Comparison of ENCODE assay signal across 9 cellular contexts in genomic region chr10:126972622-126973414, GRCh38.
DNase-seq lines count a peak whose midpoint lies in the region; ATAC-seq and TF ChIP-seq lines count a peak whose summit lies in the region.
"Had no signal": no experiment of that assay in that cellular context is flagged by ENCODE, and none has a peak within 500 bp of the region (broad histone marks: within the 10 kb centered on the region; RNA-seq: fewer than 3 reads in every experiment).

No MANE protein-coding gene starts in this region.

- H3K36me3 Mint-ChIP-seq in activated CD4-positive, alpha-beta T cell treated with anti-CD3 and anti-CD28 coated beads for 36 hours (ENCODE audit: low read depth), result no peaks in the 10 kb centered on the region

- TF ChIP-seq CTCF in RWPE1 (conservative IDR thresholded peaks at IDR 0.05; ENCODE audit: low read depth) (no peak), fibroblast of mammary gland (conservative IDR thresholded peaks at IDR 0.05; ENCODE audit: control insufficient read depth, insufficient read depth, low read depth, low read length) (no peak), psoas muscle (IDR thresholded peaks at IDR 0.05) (no peak)

- no peak for ATAC-seq in activated CD4-positive, alpha-beta T cell treated with anti-CD3 and anti-CD28 coated beads for 36 hours
- no peak for ATAC-seq in psoas muscle
- ATAC-seq: Panc1 had no signal

- no peak overlapping the region for H3K4me3 Mint-ChIP-seq in activated CD4-positive, alpha-beta T cell treated with anti-CD3 and anti-CD28 coated beads for 36 hours

- H3K27me3 ChIP-seq in psoas muscle (ENCODE audit: insufficient read depth in 3 of 3, low read length in 2 of 3), result no peaks in the 10 kb centered on the region

- intact Hi-C loops in activated CD4-positive, alpha-beta T cell treated with anti-CD3 and anti-CD28 coated beads for 36 hours (cut with DNase I, micrococcal nuclease), result no loop called here
- intact Hi-C loops in psoas muscle (cut with DNase I), result no loop called here

- no peaks in the 10 kb centered on the region for H3K4me1 ChIP-seq in psoas muscle

- no peak overlapping the region for H3K27ac ChIP-seq in RWPE1
- no peak overlapping the region for H3K27ac ChIP-seq in psoas muscle

- H3K27ac Mint-ChIP-seq in activated CD4-positive, alpha-beta T cell treated with anti-CD3 and anti-CD28 coated beads for 36 hours, result no peak overlapping the region

- 60 to 73% (median 66%) methylated on average over 11 of the region's 11 CpGs for WGBS in psoas muscle, 3 donors

- H3K4me1 Mint-ChIP-seq in activated CD4-positive, alpha-beta T cell treated with anti-CD3 and anti-CD28 coated beads for 36 hours, result no peaks in the 10 kb centered on the region

- no peaks in the 10 kb centered on the region for H3K9me3 ChIP-seq in psoas muscle

- H3K4me3 ChIP-seq in fibroblast of mammary gland (ENCODE audit: control insufficient read depth, low read depth, low read length), result no peak overlapping the region
- H3K4me3 ChIP-seq in psoas muscle, result no peak overlapping the region

- POLR2A ChIA-PET in RWPE1 (lab: Yijun Ruan, JAX; ENCODE audit: low non-redundant PET), result no interaction called here
- POLR2A ChIA-PET in activated CD4-positive, alpha-beta T cell treated with anti-CD3 and anti-CD28 coated beads for 36 hours (lab: Charles Lee), result no interaction called here

- no peaks in the 10 kb centered on the region for H3K36me3 ChIP-seq in psoas muscle (ENCODE audit: insufficient read depth in 1 of 2, low read depth in 1 of 2)

- peak; percentile 34 for DNase-seq in Ammon's horn (ENCODE audit: low spot score)
- DNase-seq in RWPE1 (ENCODE audit: low spot score), result peak; percentile 31
- DNase-seq in fibroblast of mammary gland (ENCODE audit: low read depth), result peak; percentile 83
- DNase-seq in non-pigmented ciliary epithelial cell (ENCODE audit: low read depth), result peak; percentile 80
- DNase-seq in activated T-cell treated with anti-CD3 and anti-CD28 coated beads, Interleukin-2, amount 50 U/mL, for 48 hours, result no peak
- DNase-seq in activated CD4-positive, alpha-beta T cell treated with anti-CD3 and anti-CD28 coated beads for 36 hours, result no peak
- DNase-seq in psoas muscle, result no peak
- no peak for DNase-seq in cerebellar cortex (ENCODE audit: low spot score)

- CTCF ChIA-PET in RWPE1 (lab: Yijun Ruan, JAX), result no interaction called here
- CTCF ChIA-PET in activated CD4-positive, alpha-beta T cell treated with anti-CD3 and anti-CD28 coated beads for 36 hours (lab: Charles Lee), result no interaction called here

- H3K27me3 Mint-ChIP-seq in activated CD4-positive, alpha-beta T cell treated with anti-CD3 and anti-CD28 coated beads for 36 hours, result no peaks in the 10 kb centered on the region

- H3K9me3 Mint-ChIP-seq in activated CD4-positive, alpha-beta T cell treated with anti-CD3 and anti-CD28 coated beads for 36 hours (ENCODE audit: low read depth), result no peaks in the 10 kb centered on the region

Comparison
In these comparisons a context has a peak if more than half of its experiments do, and no peak if none do; other contexts are left out.
1. DNase-seq: peak in Ammon's horn (single experiment), RWPE1 (single experiment), fibroblast of mammary gland (single experiment) and non-pigmented ciliary epithelial cell (single experiment); none in activated T-cell treated with anti-CD3 and anti-CD28 coated beads, Interleukin-2, amount 50 U/mL, for 48 hours (0 of 2), activated CD4-positive, alpha-beta T cell treated with anti-CD3 and anti-CD28 coated beads for 36 hours (single experiment), psoas muscle (0 of 2) and cerebellar cortex (single experiment).